In genomic region chr3:41679412-41679811, GRCh38 we compare ENCODE assay signal across 28 cellular contexts.
"Had no signal": no experiment of that assay in that cellular context is flagged by ENCODE, and none has a peak within 500 bp of the region (broad histone marks: within the 10 kb centered on the region; RNA-seq: fewer than 3 reads in every experiment).

No MANE protein-coding gene starts in this region.

- H3K4me3 Mint-ChIP-seq: activated naive CD8-positive, alpha-beta T cell; activated T-cell treated with anti-CD3 and anti-CD28 coated beads, Interleukin-2, amount 50 U/mL, for 72 hours; central memory CD8-positive, alpha-beta T cell; natural killer cell; neural progenitor cell; T-helper 2 cell treated with Interferon-gamma antibody and Interleukin-4, amounts not matched to agents 5 μg/mL and 100 μg/mL, for 36 hours had no signal

- H3K9me3 ChIP-seq: adrenal gland, ascending aorta, heart left ventricle, psoas muscle, right atrium auricular region, testis, transverse colon had no signal

- H2AFZ ChIP-seq: neural progenitor cell, parathyroid adenoma had no signal

- H3K27ac ChIP-seq: adrenal gland, ascending aorta, foreskin keratinocyte, heart left ventricle, neural progenitor cell, parathyroid adenoma, psoas muscle, testis, transverse colon had no signal

- H3K9me3 Mint-ChIP-seq: activated T-cell treated with anti-CD3 and anti-CD28 coated beads, Interleukin-2, amount 50 U/mL, for 72 hours; central memory CD8-positive, alpha-beta T cell; natural killer cell; neural progenitor cell; T-helper 2 cell treated with Interferon-gamma antibody and Interleukin-4, amounts not matched to agents 5 μg/mL and 100 μg/mL, for 36 hours had no signal

- H3K4me2 ChIP-seq: neural progenitor cell had no signal

- H3K36me3 ChIP-seq: adrenal gland, ascending aorta, neural progenitor cell, right atrium auricular region, transverse colon had no signal

- H3K27me3 Mint-ChIP-seq: activated naive CD8-positive, alpha-beta T cell; central memory CD8-positive, alpha-beta T cell had no signal

- H3K4me1 ChIP-seq: ascending aorta, neural progenitor cell, psoas muscle, testis had no signal

- H3K9ac ChIP-seq: neural progenitor cell, parathyroid adenoma had no signal

- ATAC-seq: activated T-cell treated with anti-CD3 and anti-CD28 coated beads, Interleukin-2, amount 50 U/mL, for 72 hours; foreskin keratinocyte; heart left ventricle; natural killer cell; psoas muscle; stimulated activated naive CD8-positive, alpha-beta T cell treated with anti-CD3 and anti-CD28 coated beads, Interleukin-15, Interleukin-2, amounts not matched to agents 100 U/mL and 50 U/mL, for 24 hours had no signal

- DNase-seq: activated CD4-positive, alpha-beta T cell treated with anti-CD3 and anti-CD28 coated beads for 4 hours; activated CD4-positive, alpha-beta T cell treated with anti-CD3 and anti-CD28 coated beads, Interleukin-2, amount 50 U/mL, for 4 hours; activated CD4-positive, CD25-positive, alpha-beta regulatory T cell; activated effector memory CD4-positive, alpha-beta T cell treated with Interleukin-2 at 50 U/mL for 16 hours; activated naive CD4-positive, alpha-beta T cell treated with Interleukin-2 at 50 U/mL for 16 hours; activated T-cell treated with anti-CD3 and anti-CD28 coated beads for 4 hours; activated T-cell treated with anti-CD3 and anti-CD28 coated beads, Interleukin-2, amount 50 U/mL, for 72 hours; adrenal gland; dermis blood vessel endothelial cell; effector CD4-positive, alpha-beta T cell; foreskin keratinocyte; heart left ventricle; midbrain; natural killer cell; occipital lobe; psoas muscle; stimulated activated CD4-positive, alpha-beta T cell treated with anti-CD3 and anti-CD28 coated beads, Interleukin-2, amount 100 ng/mL, for 48 hours; stimulated activated naive CD8-positive, alpha-beta T cell treated with anti-CD3 and anti-CD28 coated beads, Interleukin-15, Interleukin-2, amounts not matched to agents 100 U/mL and 50 U/mL, for 24 hours; T-helper 1 cell; testis; transverse colon had no signal

- H3K79me2 ChIP-seq: parathyroid adenoma had no signal

- H3K4me1 Mint-ChIP-seq: central memory CD8-positive, alpha-beta T cell; natural killer cell had no signal

- H3K36me3 Mint-ChIP-seq: natural killer cell had no signal

- H3K27ac Mint-ChIP-seq: activated naive CD8-positive, alpha-beta T cell; activated T-cell treated with anti-CD3 and anti-CD28 coated beads, Interleukin-2, amount 50 U/mL, for 72 hours; natural killer cell; neural progenitor cell; T-helper 2 cell treated with Interferon-gamma antibody and Interleukin-4, amounts not matched to agents 5 μg/mL and 100 μg/mL, for 36 hours had no signal

- H3K4me3 ChIP-seq: adrenal gland, ascending aorta, heart left ventricle, neural progenitor cell, psoas muscle, testis, transverse colon had no signal

- H3K27me3 ChIP-seq: adrenal gland, ascending aorta, foreskin keratinocyte, heart left ventricle, neural progenitor cell, right atrium auricular region, testis, transverse colon had no signal
